In genomic region chr6:4091926-4092325, GRCh38 we compare ENCODE assay signal across 15 cellular contexts. TPM values are rescaled to one million over a fixed set of nuclear protein-coding genes. Genes with fewer than 3 reads are reported as not detected.
A peak's percentile ranks its signal among the peaks of the same experiment; 100 is the strongest.
DNase-seq lines count a peak whose midpoint lies in the region; ATAC-seq, FAIRE-seq and TF ChIP-seq lines count a peak whose summit lies in the region.
"Had no signal": no experiment of that assay in that cellular context is flagged by ENCODE, and none has a peak within 500 bp of the region (broad histone marks: within the 10 kb centered on the region; RNA-seq: fewer than 3 reads in every experiment).

No MANE protein-coding gene starts in this region.

- no peak overlapping the region for H3K27ac Mint-ChIP-seq in activated naive CD8-positive, alpha-beta T cell treated with anti-CD3 and anti-CD28 coated beads, Interleukin-2, amount 50 U/mL, for 24 hours

- H3K36me3 ChIP-seq in body of pancreas (replicated peaks in 1 of 2; ENCODE audit: insufficient read depth in 1 of 2, low read depth in 2 of 2) = no peaks in the 10 kb centered on the region
- H3K36me3 ChIP-seq in mucosa of descending colon (ENCODE audit: low read depth) = no peaks in the 10 kb centered on the region
- H3K36me3 ChIP-seq in small intestine (ENCODE audit: control insufficient read depth in 2 of 2, insufficient read depth in 2 of 2, low read length in 2 of 2) = no peaks in the 10 kb centered on the region
- H3K36me3 ChIP-seq: BLaER1, HAP-1 had no signal

- H3K4me3 ChIP-seq in body of pancreas (no peak overlapping the region), mucosa of descending colon (no peak overlapping the region), small intestine (ENCODE audit: low read depth in 1 of 2, low read length in 2 of 2) (no peak overlapping the region)
- H3K4me3 ChIP-seq: BLaER1, HAP-1 had no signal

- no peaks in the 10 kb centered on the region for H3K27me3 Mint-ChIP-seq in activated naive CD8-positive, alpha-beta T cell treated with anti-CD3 and anti-CD28 coated beads, Interleukin-2, amount 50 U/mL, for 24 hours

- TF ChIP-seq CTCF in body of pancreas (IDR thresholded peaks at IDR 0.05) (no peak), mucosa of descending colon (IDR thresholded peaks at IDR 0.05) (no peak)

- no peaks in the 10 kb centered on the region for H3K9me3 Mint-ChIP-seq in activated naive CD8-positive, alpha-beta T cell treated with anti-CD3 and anti-CD28 coated beads, Interleukin-2, amount 50 U/mL, for 24 hours
- H3K9me3 Mint-ChIP-seq: CD8-positive, alpha-beta memory T cell had no signal

- ATAC-seq in body of pancreas (peak; percentile 91), mucosa of descending colon (peak; percentile 89)
- no peak for ATAC-seq in activated naive CD8-positive, alpha-beta T cell treated with anti-CD3 and anti-CD28 coated beads, Interleukin-2, amount 50 U/mL, for 24 hours

- H3K27ac ChIP-seq in body of pancreas (peak overlapping the region in 3 of 4 donors; percentile 59 to 77 (median 65)), small intestine (ENCODE audit: low read depth in 1 of 2, low read length in 1 of 2) (peak overlapping the region; percentile 34 to 37), substantia nigra (ENCODE audit: low read depth, low read length, poor library complexity, severe bottlenecking) (no peak overlapping the region)
- H3K27ac ChIP-seq: BLaER1, HL-60 had no signal

- no peak for TF ChIP-seq POLR2A in body of pancreas (IDR thresholded peaks at IDR 0.05)

- no peaks in the 10 kb centered on the region for H3K4me1 Mint-ChIP-seq in activated naive CD8-positive, alpha-beta T cell treated with anti-CD3 and anti-CD28 coated beads, Interleukin-2, amount 50 U/mL, for 24 hours
- H3K4me1 Mint-ChIP-seq: CD8-positive, alpha-beta memory T cell had no signal

- H3K27me3 ChIP-seq in body of pancreas (no peaks in the 10 kb centered on the region), small intestine (ENCODE audit: control insufficient read depth in 2 of 2, insufficient read depth in 2 of 2, low read length in 2 of 2) (no peaks in the 10 kb centered on the region)
- H3K27me3 ChIP-seq: BLaER1 had no signal

- peaks cover 37% of the 10 kb centered on the region for H3K4me1 ChIP-seq in body of pancreas
- peaks cover 14% of the 10 kb centered on the region for H3K4me1 ChIP-seq in mucosa of descending colon (ENCODE audit: low read depth)
- H3K4me1 ChIP-seq in small intestine (ENCODE audit: control insufficient read depth in 2 of 2, insufficient read depth in 1 of 2, low read depth in 1 of 2, low read length in 1 of 2) = no peaks in the 10 kb centered on the region
- H3K4me1 ChIP-seq: BLaER1, HAP-1 had no signal

- DNase-seq in NCI-H82 (lab: John Stamatoyannopoulos, UW) (peak; percentile 97), body of pancreas (peak; percentile 51 to 82 (median 68)), mucosa of descending colon (peak in 2 of 3 donors; percentile 64 to 80), small intestine (peak; percentile 94), substantia nigra (lab: John Stamatoyannopoulos, UW) (no peak)
- DNase-seq in activated naive CD8-positive, alpha-beta T cell treated with anti-CD3 and anti-CD28 coated beads, Interleukin-2, amount 50 U/mL, for 24 hours = no peak
- DNase-seq in stimulated activated CD4-positive, alpha-beta T cell treated with anti-CD3 and anti-CD28 coated beads, Interleukin-2, amount 100 ng/mL, for 48 hours = no peak
- DNase-seq: 8988T; AML-193; CD8-positive, alpha-beta memory T cell; DMS53 had no signal

- no peaks in the 10 kb centered on the region for H3K36me3 Mint-ChIP-seq in activated naive CD8-positive, alpha-beta T cell treated with anti-CD3 and anti-CD28 coated beads, Interleukin-2, amount 50 U/mL, for 24 hours (ENCODE audit: low read depth)
- H3K36me3 Mint-ChIP-seq: CD8-positive, alpha-beta memory T cell had no signal

- H3K4me3 Mint-ChIP-seq in activated naive CD8-positive, alpha-beta T cell treated with anti-CD3 and anti-CD28 coated beads, Interleukin-2, amount 50 U/mL, for 24 hours = no peak overlapping the region
- H3K4me3 Mint-ChIP-seq: CD8-positive, alpha-beta memory T cell had no signal

- peak; percentile 55 for FAIRE-seq in small intestine (lab: Jason Lieb, UNC)
- FAIRE-seq: H1 had no signal

- no peaks in the 10 kb centered on the region for H3K9me3 ChIP-seq in body of pancreas
- no peaks in the 10 kb centered on the region for H3K9me3 ChIP-seq in mucosa of descending colon
- no peaks in the 10 kb centered on the region for H3K9me3 ChIP-seq in small intestine (ENCODE audit: control insufficient read depth, low read depth)
- H3K9me3 ChIP-seq: HAP-1 had no signal

- 33 to 39% methylated on average over 7 of the region's 7 CpGs for WGBS in body of pancreas, 2 donors
- WGBS in small intestine, 3 donors = 17 to 67% (median 34%) methylated on average over 7 of the region's 7 CpGs

- intact Hi-C loops in body of pancreas (cut with DNase I) (no loop called here), mucosa of descending colon (cut with DNase I, micrococcal nuclease) (no loop called here)

RNA-seq across cellular contexts. Expression of gene FAM217A, which starts 13.0 kb away (rescaled TPM):
- total RNA-seq in body of pancreas = not detected
- not detected for total RNA-seq in mucosa of descending colon
- under 1 TPM in 1 of 3 donors, not detected in 2; 0.04 TPM for polyA plus RNA-seq in small intestine
- total RNA-seq: CD8-positive, alpha-beta memory T cell; H1 had no signal
- polyA plus RNA-seq: CD8-positive, alpha-beta memory T cell had no signal

RNA-seq across cellular contexts. Expression of gene ECI2, which starts 43.4 kb away (rescaled TPM):
- total RNA-seq in body of pancreas (10 to 100 TPM; 16.5 to 55.8 TPM), mucosa of descending colon (10 to 100 TPM; 56.3 to 92.3 (median 61.9) TPM)
- polyA plus RNA-seq in small intestine = 10 to 100 TPM; 64.3 to 94.8 (median 75.9) TPM

Comparison
In these comparisons a context has a peak if more than half of its experiments do, and no peak if none do; other contexts are left out.
1. DNase-seq: peak in NCI-H82 (single experiment), body of pancreas (4 of 4), mucosa of descending colon (2 of 3) and small intestine (single experiment); none in activated naive CD8-positive, alpha-beta T cell treated with anti-CD3 and anti-CD28 coated beads, Interleukin-2, amount 50 U/mL, for 24 hours (single experiment), substantia nigra (0 of 49) and stimulated activated CD4-positive, alpha-beta T cell treated with anti-CD3 and anti-CD28 coated beads, Interleukin-2, amount 100 ng/mL, for 48 hours (0 of 2).